1 cellular context compared by ENCODE assay signal in the genomic region with DNA sequence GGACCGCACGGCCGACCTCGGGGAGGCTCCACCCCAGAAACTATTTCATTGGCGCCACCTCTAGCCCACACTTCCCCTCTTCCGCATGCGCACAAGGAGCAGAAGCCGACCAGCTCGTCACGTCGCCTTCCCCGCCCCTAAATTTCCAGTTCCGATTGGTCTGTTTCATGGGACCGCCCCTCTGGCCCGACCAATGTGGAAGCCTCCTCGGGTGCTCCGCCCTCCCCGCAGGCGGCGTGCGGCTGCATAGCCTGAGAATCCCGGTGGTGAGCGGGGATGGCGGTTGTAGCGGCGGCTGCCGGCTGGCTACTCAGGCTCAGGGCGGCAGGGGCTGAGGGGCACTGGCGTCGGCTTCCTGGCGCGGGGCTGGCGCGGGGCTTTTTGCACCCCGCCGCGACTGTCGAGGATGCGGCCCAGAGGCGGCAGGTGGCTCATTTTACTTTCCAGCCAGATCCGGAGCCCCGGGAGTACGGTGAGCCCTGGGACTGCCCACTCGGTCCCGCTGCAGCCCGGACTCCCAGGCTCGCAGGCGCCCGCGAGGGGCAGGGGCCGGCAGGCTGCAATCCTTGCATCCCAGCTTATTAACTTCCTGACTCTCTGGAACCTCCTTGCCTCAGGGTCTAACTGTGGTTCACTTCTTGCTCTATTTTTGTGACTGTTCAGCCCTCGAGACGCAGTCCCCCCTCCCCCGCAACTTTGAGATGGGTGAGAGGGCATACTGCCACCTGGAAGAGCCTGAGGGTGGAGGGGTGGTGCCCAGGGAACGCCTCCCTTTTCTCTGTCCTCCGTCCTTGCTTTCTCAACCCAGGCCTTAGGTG.
A peak's percentile ranks its signal among the peaks of the same experiment; 100 is the strongest.
TF ChIP-seq lines count a peak whose summit lies in the region.

BCKDHB (plus strand) TSS at position 254 of the 818 bp plus-strand sequence; CDS start at position 277, 23 bp downstream.

TF ChIP-seq in K562, 482 proteins besides CTCF, POLR2A, EP300 and RAD21 (continued from another document and continues in another):
- TF ChIP-seq TFAP4 (CRISPR knock-in tag; IDR thresholded peaks at IDR 0.05; ENCODE audit: borderline replicate concordance) = peak; percentile 72
- TF ChIP-seq, protein P1, sequence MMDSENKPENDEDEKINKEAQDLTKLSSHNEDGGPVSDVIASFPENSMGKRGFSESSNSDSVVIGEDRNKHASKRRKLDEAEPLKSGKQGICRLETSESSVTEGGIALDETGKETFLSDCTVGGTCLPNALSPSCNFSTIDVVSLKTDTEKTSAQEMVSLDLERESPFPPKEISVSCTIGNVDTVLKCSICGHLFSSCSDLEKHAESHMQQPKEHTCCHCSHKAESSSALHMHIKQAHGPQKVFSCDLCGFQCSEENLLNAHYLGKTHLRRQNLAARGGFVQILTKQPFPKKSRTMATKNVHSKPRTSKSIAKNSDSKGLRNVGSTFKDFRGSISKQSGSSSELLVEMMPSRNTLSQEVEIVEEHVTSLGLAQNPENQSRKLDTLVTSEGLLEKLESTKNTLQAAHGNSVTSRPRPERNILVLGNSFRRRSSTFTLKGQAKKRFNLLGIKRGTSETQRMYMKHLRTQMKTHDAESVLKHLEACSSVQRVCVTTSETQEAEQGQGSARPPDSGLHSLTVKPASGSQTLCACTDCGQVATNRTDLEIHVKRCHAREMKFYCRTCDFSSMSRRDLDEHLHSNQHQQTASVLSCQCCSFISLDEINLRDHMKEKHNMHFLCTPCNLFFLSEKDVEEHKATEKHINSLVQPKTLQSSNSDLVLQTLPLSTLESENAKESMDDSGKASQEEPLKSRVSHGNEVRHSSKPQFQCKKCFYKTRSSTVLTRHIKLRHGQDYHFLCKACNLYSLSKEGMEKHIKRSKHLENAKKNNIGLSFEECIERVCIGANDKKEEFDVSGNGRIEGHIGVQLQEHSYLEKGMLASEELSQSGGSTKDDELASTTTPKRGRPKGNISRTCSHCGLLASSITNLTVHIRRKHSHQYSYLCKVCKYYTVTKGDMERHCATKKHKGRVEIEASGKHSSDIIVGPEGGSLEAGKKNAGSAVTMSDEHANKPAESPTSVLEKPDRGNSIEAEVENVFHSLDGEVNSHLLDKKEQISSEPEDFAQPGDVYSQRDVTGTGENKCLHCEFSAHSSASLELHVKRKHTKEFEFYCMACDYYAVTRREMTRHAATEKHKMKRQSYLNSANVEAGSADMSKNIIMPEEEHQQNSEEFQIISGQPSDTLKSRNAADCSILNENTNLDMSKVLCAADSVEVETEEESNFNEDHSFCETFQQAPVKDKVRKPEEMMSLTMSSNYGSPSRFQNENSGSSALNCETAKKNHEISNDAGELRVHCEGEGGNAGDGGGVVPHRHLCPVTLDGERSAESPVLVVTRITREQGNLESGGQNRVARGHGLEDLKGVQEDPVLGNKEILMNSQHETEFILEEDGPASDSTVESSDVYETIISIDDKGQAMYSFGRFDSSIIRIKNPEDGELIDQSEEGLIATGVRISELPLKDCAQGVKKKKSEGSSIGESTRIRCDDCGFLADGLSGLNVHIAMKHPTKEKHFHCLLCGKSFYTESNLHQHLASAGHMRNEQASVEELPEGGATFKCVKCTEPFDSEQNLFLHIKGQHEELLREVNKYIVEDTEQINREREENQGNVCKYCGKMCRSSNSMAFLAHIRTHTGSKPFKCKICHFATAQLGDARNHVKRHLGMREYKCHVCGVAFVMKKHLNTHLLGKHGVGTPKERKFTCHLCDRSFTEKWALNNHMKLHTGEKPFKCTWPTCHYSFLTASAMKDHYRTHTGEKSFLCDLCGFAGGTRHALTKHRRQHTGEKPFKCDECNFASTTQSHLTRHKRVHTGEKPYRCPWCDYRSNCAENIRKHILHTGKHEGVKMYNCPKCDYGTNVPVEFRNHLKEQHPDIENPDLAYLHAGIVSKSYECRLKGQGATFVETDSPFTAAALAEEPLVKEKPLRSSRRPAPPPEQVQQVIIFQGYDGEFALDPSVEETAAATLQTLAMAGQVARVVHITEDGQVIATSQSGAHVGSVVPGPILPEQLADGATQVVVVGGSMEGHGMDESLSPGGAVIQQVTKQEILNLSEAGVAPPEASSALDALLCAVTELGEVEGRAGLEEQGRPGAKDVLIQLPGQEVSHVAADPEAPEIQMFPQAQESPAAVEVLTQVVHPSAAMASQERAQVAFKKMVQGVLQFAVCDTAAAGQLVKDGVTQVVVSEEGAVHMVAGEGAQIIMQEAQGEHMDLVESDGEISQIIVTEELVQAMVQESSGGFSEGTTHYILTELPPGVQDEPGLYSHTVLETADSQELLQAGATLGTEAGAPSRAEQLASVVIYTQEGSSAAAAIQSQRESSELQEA (IDR thresholded peaks at IDR 0.05; ENCODE audit: low read depth) = no peak
- no peak for TF ChIP-seq ZNF780A (CRISPR knock-in tag; IDR thresholded peaks at IDR 0.05)
- TF ChIP-seq ZBTB11 (CRISPR knock-in tag; IDR thresholded peaks at IDR 0.05) = peak in 1 of 3 experiments; percentile 67; a peak in 1 of 6 replicates
- peak; percentile 75 for TF ChIP-seq CXXC5 (CRISPR knock-in tag; IDR thresholded peaks at IDR 0.05)
- TF ChIP-seq, protein P2, sequence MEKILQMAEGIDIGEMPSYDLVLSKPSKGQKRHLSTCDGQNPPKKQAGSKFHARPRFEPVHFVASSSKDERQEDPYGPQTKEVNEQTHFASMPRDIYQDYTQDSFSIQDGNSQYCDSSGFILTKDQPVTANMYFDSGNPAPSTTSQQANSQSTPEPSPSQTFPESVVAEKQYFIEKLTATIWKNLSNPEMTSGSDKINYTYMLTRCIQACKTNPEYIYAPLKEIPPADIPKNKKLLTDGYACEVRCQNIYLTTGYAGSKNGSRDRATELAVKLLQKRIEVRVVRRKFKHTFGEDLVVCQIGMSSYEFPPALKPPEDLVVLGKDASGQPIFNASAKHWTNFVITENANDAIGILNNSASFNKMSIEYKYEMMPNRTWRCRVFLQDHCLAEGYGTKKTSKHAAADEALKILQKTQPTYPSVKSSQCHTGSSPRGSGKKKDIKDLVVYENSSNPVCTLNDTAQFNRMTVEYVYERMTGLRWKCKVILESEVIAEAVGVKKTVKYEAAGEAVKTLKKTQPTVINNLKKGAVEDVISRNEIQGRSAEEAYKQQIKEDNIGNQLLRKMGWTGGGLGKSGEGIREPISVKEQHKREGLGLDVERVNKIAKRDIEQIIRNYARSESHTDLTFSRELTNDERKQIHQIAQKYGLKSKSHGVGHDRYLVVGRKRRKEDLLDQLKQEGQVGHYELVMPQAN (IDR thresholded peaks at IDR 0.05; ENCODE audit: borderline replicate concordance) = peak; percentile 66; the same call in 1 of the 2 replicates
- TF ChIP-seq, protein P3, sequence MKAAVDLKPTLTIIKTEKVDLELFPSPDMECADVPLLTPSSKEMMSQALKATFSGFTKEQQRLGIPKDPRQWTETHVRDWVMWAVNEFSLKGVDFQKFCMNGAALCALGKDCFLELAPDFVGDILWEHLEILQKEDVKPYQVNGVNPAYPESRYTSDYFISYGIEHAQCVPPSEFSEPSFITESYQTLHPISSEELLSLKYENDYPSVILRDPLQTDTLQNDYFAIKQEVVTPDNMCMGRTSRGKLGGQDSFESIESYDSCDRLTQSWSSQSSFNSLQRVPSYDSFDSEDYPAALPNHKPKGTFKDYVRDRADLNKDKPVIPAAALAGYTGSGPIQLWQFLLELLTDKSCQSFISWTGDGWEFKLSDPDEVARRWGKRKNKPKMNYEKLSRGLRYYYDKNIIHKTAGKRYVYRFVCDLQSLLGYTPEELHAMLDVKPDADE (conservative IDR thresholded peaks at IDR 0.05; ENCODE audit: control insufficient read depth, low read depth, low read length) = 0 out of 2 replicates have a peak, but pooled peaks have one; percentile 43
- TF ChIP-seq, protein P4, sequence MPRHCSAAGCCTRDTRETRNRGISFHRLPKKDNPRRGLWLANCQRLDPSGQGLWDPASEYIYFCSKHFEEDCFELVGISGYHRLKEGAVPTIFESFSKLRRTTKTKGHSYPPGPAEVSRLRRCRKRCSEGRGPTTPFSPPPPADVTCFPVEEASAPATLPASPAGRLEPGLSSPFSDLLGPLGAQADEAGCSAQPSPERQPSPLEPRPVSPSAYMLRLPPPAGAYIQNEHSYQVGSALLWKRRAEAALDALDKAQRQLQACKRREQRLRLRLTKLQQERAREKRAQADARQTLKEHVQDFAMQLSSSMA (CRISPR knock-in tag; IDR thresholded peaks at IDR 0.05) = no peak
- peak; percentile 34 to 69 for TF ChIP-seq E2F6 (IDR thresholded peaks at IDR 0.05; ENCODE audit: borderline replicate concordance in 1 of 2, extremely low read depth in 1 of 2, insufficient read depth in 1 of 2, insufficient read length in 1 of 2, low read depth in 1 of 2, low read length in 1 of 2, poor library complexity in 1 of 2, severe bottlenecking in 1 of 2)
- TF ChIP-seq TEAD1 (CRISPR knock-in tag; IDR thresholded peaks at IDR 0.05) = peak in 1 of 2 experiments; percentile 78; a peak in 2 of 4 replicates
- TF ChIP-seq CC2D1A (IDR thresholded peaks at IDR 0.05) = peak; percentile 62; the same call in 1 of the 2 replicates
- TF ChIP-seq WHSC1 (IDR thresholded peaks at IDR 0.05; ENCODE audit: low read length) = no peak
- no peak for TF ChIP-seq ZNF57 (CRISPR knock-in tag; IDR thresholded peaks at IDR 0.05)
- peak; percentile 86 for TF ChIP-seq SUPT5H (IDR thresholded peaks at IDR 0.05)
- 0 out of 2 replicates have a peak, but pooled peaks have one; percentile 40 for TF ChIP-seq SMAD4 (CRISPR knock-in tag; conservative IDR thresholded peaks at IDR 0.05)
- TF ChIP-seq ASH1L (IDR thresholded peaks at IDR 0.05; ENCODE audit: borderline replicate concordance, low read depth, partially characterized antibody) = peak; percentile 31
- no peak for TF ChIP-seq ATF3 (IDR thresholded peaks at IDR 0.05)
- TF ChIP-seq ATF3 (CRISPR knock-in tag; conservative IDR thresholded peaks at IDR 0.05) = no peak
- no peak for TF ChIP-seq TSC22D4 (tag; IDR thresholded peaks at IDR 0.05)
- peak; percentile 49; the same call in 1 of the 2 replicates for TF ChIP-seq CBX1 (IDR thresholded peaks at IDR 0.05; ENCODE audit: low read depth)
- 0 out of 2 replicates have a peak, but pooled peaks have one; percentile 19 for TF ChIP-seq RB1 (IDR thresholded peaks at IDR 0.05; ENCODE audit: low read depth)
- peak; percentile 79 for TF ChIP-seq POLR2AphosphoS5 (IDR thresholded peaks at IDR 0.05; ENCODE audit: control insufficient read depth, insufficient read depth, low read depth, low read length)
- TF ChIP-seq, protein P5, sequence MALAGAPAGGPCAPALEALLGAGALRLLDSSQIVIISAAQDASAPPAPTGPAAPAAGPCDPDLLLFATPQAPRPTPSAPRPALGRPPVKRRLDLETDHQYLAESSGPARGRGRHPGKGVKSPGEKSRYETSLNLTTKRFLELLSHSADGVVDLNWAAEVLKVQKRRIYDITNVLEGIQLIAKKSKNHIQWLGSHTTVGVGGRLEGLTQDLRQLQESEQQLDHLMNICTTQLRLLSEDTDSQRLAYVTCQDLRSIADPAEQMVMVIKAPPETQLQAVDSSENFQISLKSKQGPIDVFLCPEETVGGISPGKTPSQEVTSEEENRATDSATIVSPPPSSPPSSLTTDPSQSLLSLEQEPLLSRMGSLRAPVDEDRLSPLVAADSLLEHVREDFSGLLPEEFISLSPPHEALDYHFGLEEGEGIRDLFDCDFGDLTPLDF (CRISPR knock-in tag; IDR thresholded peaks at IDR 0.05) = 0 out of 2 replicates have a peak, but pooled peaks have one; percentile 20
- TF ChIP-seq POLR3G (IDR thresholded peaks at IDR 0.05; ENCODE audit: extremely low read depth, insufficient read length, insufficient replicate concordance) = no peak
- TF ChIP-seq ATF1 (CRISPR knock-in tag; IDR thresholded peaks at IDR 0.05) = no peak
- peak; percentile 87 for TF ChIP-seq ATF1 (tag; IDR thresholded peaks at IDR 0.05)
